In genomic region chr18:13180614-13181375, GRCh38 we compare ENCODE assay signal across 2 cellular contexts.
TF ChIP-seq lines count a peak whose summit lies in the region.

No MANE protein-coding gene starts in this region.

TF ChIP-seq in GM23338, 12 proteins besides CTCF, POLR2A, EP300 and RAD21 (continued from another document):
- no peak for TF ChIP-seq ZNF462 (CRISPR knock-in tag; IDR thresholded peaks at IDR 0.05)
- TF ChIP-seq ZNF331 (CRISPR knock-in tag; IDR thresholded peaks at IDR 0.05; ENCODE audit: low read depth) = no peak
- TF ChIP-seq STAT1 (IDR thresholded peaks at IDR 0.05; ENCODE audit: unreplicated experiment) = no peak
- no peak for TF ChIP-seq ETS1 (IDR thresholded peaks at IDR 0.05)
- no peak for TF ChIP-seq POLR2AphosphoS5 (IDR thresholded peaks at IDR 0.05; ENCODE audit: low read depth)
- no peak for TF ChIP-seq JUNB (IDR thresholded peaks at IDR 0.05; ENCODE audit: unreplicated experiment)
- TF ChIP-seq EZH2phosphoT487 (IDR thresholded peaks at IDR 0.05; ENCODE audit: unreplicated experiment) = no peak
- no peak for TF ChIP-seq NANOG (IDR thresholded peaks at IDR 0.05; ENCODE audit: borderline replicate concordance)
- no peak for TF ChIP-seq ZNF114 (CRISPR knock-in tag; IDR thresholded peaks at IDR 0.05)
- no peak for TF ChIP-seq REST (IDR thresholded peaks at IDR 0.05; ENCODE audit: unreplicated experiment)
TF ChIP-seq in GM23338: peak in this region for 0.

TF ChIP-seq in WTC11, 78 proteins besides CTCF, POLR2A, EP300 and RAD21 (continued from another document):
- TF ChIP-seq ZNF512 (CRISPR knock-in tag; IDR thresholded peaks at IDR 0.05; ENCODE audit: borderline replicate concordance) (no peak), ZNF263 (CRISPR knock-in tag; IDR thresholded peaks at IDR 0.05; ENCODE audit: low read depth) (no peak), ZNF232 (CRISPR knock-in tag; IDR thresholded peaks at IDR 0.05) (no peak), ZNF425 (CRISPR knock-in tag; conservative IDR thresholded peaks at IDR 0.05) (no peak), MLX (CRISPR knock-in tag; IDR thresholded peaks at IDR 0.05) (no peak), NFE2L1 (CRISPR knock-in tag; IDR thresholded peaks at IDR 0.05) (no peak), TCF7 (CRISPR knock-in tag; IDR thresholded peaks at IDR 0.05; ENCODE audit: low read depth) (no peak)
